ENCODE assay signal across 1 cellular context in the genomic region with DNA sequence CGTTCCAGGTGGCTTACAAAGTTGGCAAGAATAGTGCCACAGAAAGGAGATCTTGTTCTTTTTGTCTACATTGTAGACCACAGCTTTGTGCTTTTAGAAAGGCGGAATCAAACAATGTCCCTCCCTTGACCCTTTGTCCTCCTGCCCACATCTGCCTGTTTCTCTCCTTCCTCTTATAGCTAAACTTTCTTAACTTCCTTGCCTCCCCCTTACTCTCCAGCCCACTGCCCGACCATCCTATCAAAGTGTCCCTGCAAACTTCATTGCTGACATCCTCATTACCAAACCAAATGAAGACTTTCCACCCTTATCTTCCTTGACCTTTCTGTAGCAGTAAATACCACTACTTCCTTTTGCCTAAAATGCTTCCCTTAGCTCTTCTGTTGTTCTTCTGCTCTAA.
A peak's percentile ranks its signal among the peaks of the same experiment; 100 is the strongest.
TF ChIP-seq lines count a peak whose summit lies in the region.

No MANE protein-coding gene starts in this region.

TF ChIP-seq in K562, 482 proteins besides CTCF, POLR2A, EP300 and RAD21:
- TF ChIP-seq, protein P1, sequence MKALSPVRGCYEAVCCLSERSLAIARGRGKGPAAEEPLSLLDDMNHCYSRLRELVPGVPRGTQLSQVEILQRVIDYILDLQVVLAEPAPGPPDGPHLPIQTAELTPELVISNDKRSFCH (CRISPR knock-in tag; IDR thresholded peaks at IDR 0.05) = no peak
- TF ChIP-seq, protein P1 (tag; IDR thresholded peaks at IDR 0.05) = 0 out of 2 replicates have a peak, but pooled peaks have one; percentile 48
- TF ChIP-seq BRCA1 (IDR thresholded peaks at IDR 0.05) = no peak
- no peak for TF ChIP-seq BRCA1 (CRISPR knock-in tag; IDR thresholded peaks at IDR 0.05)
- TF ChIP-seq, protein P2, sequence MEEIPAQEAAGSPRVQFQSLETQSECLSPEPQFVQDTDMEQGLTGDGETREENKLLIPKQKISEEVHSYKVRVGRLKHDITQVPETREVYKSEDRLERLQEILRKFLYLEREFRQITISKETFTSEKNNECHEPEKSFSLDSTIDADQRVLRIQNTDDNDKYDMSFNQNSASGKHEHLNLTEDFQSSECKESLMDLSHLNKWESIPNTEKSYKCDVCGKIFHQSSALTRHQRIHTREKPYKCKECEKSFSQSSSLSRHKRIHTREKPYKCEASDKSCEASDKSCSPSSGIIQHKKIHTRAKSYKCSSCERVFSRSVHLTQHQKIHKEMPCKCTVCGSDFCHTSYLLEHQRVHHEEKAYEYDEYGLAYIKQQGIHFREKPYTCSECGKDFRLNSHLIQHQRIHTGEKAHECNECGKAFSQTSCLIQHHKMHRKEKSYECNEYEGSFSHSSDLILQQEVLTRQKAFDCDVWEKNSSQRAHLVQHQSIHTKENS (CRISPR knock-in tag; IDR thresholded peaks at IDR 0.05) = no peak
- TF ChIP-seq ZC3H8 (IDR thresholded peaks at IDR 0.05) = no peak
